9 cellular contexts compared by ENCODE assay signal in genomic region chr15:64896371-64897069, GRCh38. TPM values are rescaled to one million over a fixed set of nuclear protein-coding genes. Genes with fewer than 3 reads are reported as not detected.
A peak's percentile ranks its signal among the peaks of the same experiment; 100 is the strongest.
DNase-seq lines count a peak whose midpoint lies in the region; ATAC-seq, FAIRE-seq and TF ChIP-seq lines count a peak whose summit lies in the region.
"Had no signal": no experiment of that assay in that cellular context is flagged by ENCODE, and none has a peak within 500 bp of the region (broad histone marks: within the 10 kb centered on the region; RNA-seq: fewer than 3 reads in every experiment).

No MANE protein-coding gene starts in this region.

- H3K27me3 ChIP-seq in SU-DHL-6 (ENCODE audit: low read length) (no peaks in the 10 kb centered on the region), gastroesophageal sphincter (no peaks in the 10 kb centered on the region), skeletal muscle tissue (ENCODE audit: control insufficient read depth in 3 of 3, insufficient read depth in 3 of 3, low read length in 3 of 3) (no peaks in the 10 kb centered on the region)

- H3K36me3 ChIP-seq in SU-DHL-6 (ENCODE audit: low read length) (no peaks in the 10 kb centered on the region), gastroesophageal sphincter (no peaks in the 10 kb centered on the region), skeletal muscle tissue (ENCODE audit: control insufficient read depth in 3 of 3, insufficient read depth in 3 of 3, low read length in 3 of 3) (no peaks in the 10 kb centered on the region)

- TF ChIP-seq POLR2A in gastroesophageal sphincter (IDR thresholded peaks at IDR 0.05), result no peak
- TF ChIP-seq POLR2A in GM12892 (IDR thresholded peaks at IDR 0.05; ENCODE audit: low read depth, low read length), result no peak

- peaks cover 6% of the 10 kb centered on the region; the same call in 1 of the 2 replicates for H3K9me3 ChIP-seq in SU-DHL-6 (ENCODE audit: insufficient read depth, low read length)
- peaks cover 0 to 13% (median 0%) of the 10 kb centered on the region in 3 donors for H3K9me3 ChIP-seq in gastroesophageal sphincter
- H3K9me3 ChIP-seq in skeletal muscle tissue (ENCODE audit: control insufficient read depth in 3 of 3, low read length in 3 of 3), result no peaks in the 10 kb centered on the region

- H3K27ac ChIP-seq in SU-DHL-6 (ENCODE audit: low read depth, low read length) (peak overlapping the region; percentile 100), gastroesophageal sphincter (peak overlapping the region in 3 of 4 donors; percentile 77 to 79 (median 78)), skeletal muscle tissue (ENCODE audit: low read depth, low read length) (peak overlapping the region; percentile 71)

- TF ChIP-seq CTCF in GM12864 (IDR thresholded peaks at IDR 0.05; ENCODE audit: low read depth, low read length, missing control alignments), result no peak
- no peak for TF ChIP-seq CTCF in SU-DHL-6 (IDR thresholded peaks at IDR 0.05; ENCODE audit: insufficient read depth, low read length, poor library complexity, severe bottlenecking)
- TF ChIP-seq CTCF in gastroesophageal sphincter (IDR thresholded peaks at IDR 0.05), result no peak

- H3K9me2 ChIP-seq in SU-DHL-6 (replicated peaks; ENCODE audit: insufficient read depth, low read length), result no peaks in the 10 kb centered on the region

- no peak for TF ChIP-seq EP300 in gastroesophageal sphincter (IDR thresholded peaks at IDR 0.05)

- ATAC-seq in gastroesophageal sphincter (no peak), HG02884 (IDR thresholded peaks at IDR 0.05; ENCODE audit: unreplicated experiment) (no peak), HG02885 (IDR thresholded peaks at IDR 0.05; ENCODE audit: poor library complexity, unreplicated experiment) (no peak)

- 70 to 75% methylated on average over 2 to 6 of the region's 6 CpGs for WGBS in gastroesophageal sphincter (ENCODE audit: low coverage in 1 of 2), 2 donors

- H2AFZ ChIP-seq in SU-DHL-6 (ENCODE audit: low read depth, low read length, severe bottlenecking), result no peak overlapping the region

- no peaks in the 10 kb centered on the region for H4K20me1 ChIP-seq in SU-DHL-6 (ENCODE audit: low read depth, low read length)

- DNase-seq in GM12864 (ENCODE audit: low read depth) (no peak), NAMALWA (ENCODE audit: low spot score) (no peak), GM12892 (ENCODE audit: insufficient read length) (no peak)

- H3K4me1 ChIP-seq in gastroesophageal sphincter (peaks cover 0 to 63% (median 30%) of the 10 kb centered on the region in 3 donors), skeletal muscle tissue (ENCODE audit: control insufficient read depth in 3 of 3, insufficient read depth in 3 of 3, low read length in 3 of 3) (peaks cover 37 to 58% (median 50%) of the 10 kb centered on the region in 3 donors)

- H3F3A ChIP-seq in SU-DHL-6 (ENCODE audit: insufficient read depth), result peaks cover 37% of the 10 kb centered on the region

- FAIRE-seq in GM12892 (lab: Jason Lieb, UNC), result no peak

- H3K79me2 ChIP-seq in SU-DHL-6 (ENCODE audit: insufficient read depth, low read length), result no peaks in the 10 kb centered on the region

- peak overlapping the region; percentile 100 for H3K4me2 ChIP-seq in SU-DHL-6 (ENCODE audit: low read depth, low read length, poor library complexity, severe bottlenecking)

- H3K4me3 ChIP-seq in GM12864 (ENCODE audit: low read depth, low read length), result peak overlapping the region; percentile 65
- no peak overlapping the region for H3K4me3 ChIP-seq in SU-DHL-6 (ENCODE audit: insufficient read depth, low read length, poor library complexity, severe bottlenecking)
- H3K4me3 ChIP-seq in gastroesophageal sphincter, result no peak overlapping the region
- no peak overlapping the region for H3K4me3 ChIP-seq in skeletal muscle tissue (ENCODE audit: low read length in 3 of 3)
- H3K4me3 ChIP-seq: mucosa of descending colon had no signal

- H3K9ac ChIP-seq in SU-DHL-6 (ENCODE audit: low read length) (peak overlapping the region; percentile 61), skeletal muscle tissue (ENCODE audit: low read depth in 1 of 3, low read length in 3 of 3) (peak overlapping the region in 1 of 3 donors; percentile 71)

RNA-seq across cellular contexts. Expression of gene ANKDD1A, which starts 15.2 kb away (rescaled TPM):
- total RNA-seq in gastroesophageal sphincter (10 to 100 TPM in 2 of 4 donors, 1 to 10 TPM in 2; 4.6 to 15.6 (median 8.5) TPM), skeletal muscle tissue (2.6 TPM)
- polyA plus RNA-seq in GM12892 (2012; ENCODE audit: missing spikeins), result 2.5 TPM

RNA-seq across cellular contexts. Expression of gene PLEKHO2, which starts 54.8 kb away (rescaled TPM):
- total RNA-seq in gastroesophageal sphincter, result 10 to 100 TPM; 27.1 to 47.9 (median 43.1) TPM
- 16.7 TPM for total RNA-seq in skeletal muscle tissue
- polyA plus RNA-seq in GM12892 (2012; ENCODE audit: missing spikeins), result 11.8 TPM
